Comparison of ENCODE assay signal across 8 cellular contexts in the genomic region with DNA sequence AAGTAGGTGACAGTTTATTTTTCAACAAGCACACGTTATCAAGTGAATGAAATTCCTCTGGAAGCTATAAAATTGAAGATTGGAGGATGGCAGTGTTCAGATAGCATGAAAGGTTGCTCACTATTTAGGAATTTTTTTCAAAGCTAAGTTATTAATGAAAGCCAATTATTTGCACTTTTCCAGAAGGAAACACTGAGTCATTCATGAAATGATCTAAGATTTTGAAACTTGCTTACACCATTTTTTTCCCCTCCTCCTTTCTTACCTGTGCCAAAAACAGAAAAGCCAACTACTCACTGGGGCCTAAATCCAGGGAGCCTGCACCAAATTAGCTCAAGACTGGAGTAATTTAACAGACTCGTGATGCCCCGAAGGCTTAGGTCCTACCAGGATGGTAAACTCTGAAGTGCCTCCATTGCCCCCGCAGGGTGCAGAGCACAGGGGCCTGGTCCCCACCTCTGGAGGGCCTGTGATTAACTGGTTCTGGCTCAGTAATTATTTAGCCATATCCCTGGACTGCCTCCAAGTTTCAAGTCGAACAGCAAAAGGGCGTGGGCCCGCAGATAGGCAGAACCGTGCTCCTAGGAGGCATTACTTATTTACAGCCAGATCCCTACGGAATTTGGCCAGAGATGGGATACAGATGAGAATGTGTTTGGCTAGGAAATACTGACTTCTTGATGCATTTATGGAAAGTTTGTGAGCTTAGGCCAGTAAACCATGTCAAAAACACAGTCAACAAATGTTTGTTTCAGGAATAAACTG. TPM values are rescaled to one million over a fixed set of nuclear protein-coding genes. Genes with fewer than 3 reads are reported as not detected.
DNase-seq lines count a peak whose midpoint lies in the region; ATAC-seq and TF ChIP-seq lines count a peak whose summit lies in the region.

No MANE protein-coding gene starts in this region.

- H3K4me3 ChIP-seq in iPS-20b (ENCODE audit: low read length) (no peak overlapping the region), smooth muscle cell (no peak overlapping the region)

- peak overlapping the region; percentile 34 for H3K4me2 ChIP-seq in smooth muscle cell

- H3K27ac Mint-ChIP-seq in activated CD4-positive, alpha-beta T cell treated with anti-CD3 and anti-CD28 coated beads, Interleukin-2, amount 10 ng/mL, durations not matched to agents 7 days and 5 days, result peak overlapping the region; percentile 98

- H3K27ac ChIP-seq in iPS-20b (ENCODE audit: low read length), result peak overlapping the region; percentile 7
- H3K27ac ChIP-seq in smooth muscle cell (ENCODE audit: low read depth), result peak overlapping the region; percentile 87

- H3K27me3 ChIP-seq in iPS-20b (ENCODE audit: insufficient read depth, low read length) (no peaks in the 10 kb centered on the region), smooth muscle cell (ENCODE audit: low read depth) (no peaks in the 10 kb centered on the region)

- TF ChIP-seq CTCF in smooth muscle cell (IDR thresholded peaks at IDR 0.05; ENCODE audit: borderline replicate concordance, insufficient read depth, poor library complexity, severe bottlenecking), result no peak

- H3K36me3 ChIP-seq in iPS-20b (ENCODE audit: insufficient read depth, low read depth, low read length), result no peaks in the 10 kb centered on the region
- H3K36me3 ChIP-seq in smooth muscle cell (ENCODE audit: low read depth), result no peaks in the 10 kb centered on the region

- H3K9me3 ChIP-seq in iPS-20b (ENCODE audit: insufficient read depth, low read depth, low read length) (no peaks in the 10 kb centered on the region), smooth muscle cell (replicated peaks; ENCODE audit: low read depth) (no peaks in the 10 kb centered on the region)

- ATAC-seq in HG02870 (IDR thresholded peaks at IDR 0.05; ENCODE audit: unreplicated experiment), result no peak

- H3K27me3 Mint-ChIP-seq in activated CD4-positive, alpha-beta T cell treated with anti-CD3 and anti-CD28 coated beads, Interleukin-2, amount 10 ng/mL, durations not matched to agents 7 days and 5 days, result no peaks in the 10 kb centered on the region

- peak overlapping the region; percentile 63 for H2AFZ ChIP-seq in smooth muscle cell (ENCODE audit: low read depth)

- H3K36me3 Mint-ChIP-seq in activated CD4-positive, alpha-beta T cell treated with anti-CD3 and anti-CD28 coated beads, Interleukin-2, amount 10 ng/mL, durations not matched to agents 7 days and 5 days (ENCODE audit: low read depth), result no peaks in the 10 kb centered on the region

- POLR2A ChIA-PET in activated CD4-positive, alpha-beta T cell treated with anti-CD3 and anti-CD28 coated beads, Interleukin-2, amount 10 ng/mL, durations not matched to agents 7 days and 5 days (lab: Charles Lee), result interaction anchor here (0.7 to 1.2 kb wide), 2 partner anchors 240 to 278 kb away, joined by 3 read pairs; no protein-coding TSS in a partner anchor

- no peaks in the 10 kb centered on the region for H3K79me2 ChIP-seq in smooth muscle cell (ENCODE audit: low read depth)

- 23% methylated on average over 9 of the region's 9 CpGs for WGBS in smooth muscle cell (ENCODE audit: low lambda C conversion rate)

- CTCF ChIA-PET in activated CD4-positive, alpha-beta T cell treated with anti-CD3 and anti-CD28 coated beads, Interleukin-2, amount 10 ng/mL, durations not matched to agents 7 days and 5 days (lab: Charles Lee), result interaction anchor here (0.8 to 3.2 kb wide), 7 partner anchors 10 to 244 kb away, joined by 3 to 15 read pairs (median 4); no protein-coding TSS in a partner anchor

- H4K20me1 ChIP-seq in smooth muscle cell (ENCODE audit: low read depth), result no peaks in the 10 kb centered on the region

- no peak for DNase-seq in activated CD4-positive, alpha-beta T cell treated with anti-CD3 and anti-CD28 coated beads, Interleukin-2, amount 10 ng/mL, durations not matched to agents 7 days and 5 days
- DNase-seq in activated CD4-positive, alpha-beta T cell treated with anti-CD3 and anti-CD28 coated beads, Interleukin-2, amount 50 U/mL, for 48 hours, result no peak
- DNase-seq in NCI-H2196 treated with DMSO at 0.1 percent for 48 hours (lab: John Stamatoyannopoulos, UW; ENCODE audit: unreplicated experiment), result peak; percentile 28
- peak; percentile 91 for DNase-seq in amniotic epithelial cell (ENCODE audit: low read depth)
- no peak for DNase-seq in smooth muscle cell (lab: John Stamatoyannopoulos, UW; ENCODE audit: unreplicated experiment)
- DNase-seq in stimulated activated CD4-positive, alpha-beta T cell treated with anti-CD3 and anti-CD28 coated beads, Interleukin-15, amount 100 ng/mL, for 24 hours, result no peak

- peaks cover 27% of the 10 kb centered on the region for H3F3A ChIP-seq in smooth muscle cell (ENCODE audit: low read depth)

- no peaks in the 10 kb centered on the region for H3K9me3 Mint-ChIP-seq in activated CD4-positive, alpha-beta T cell treated with anti-CD3 and anti-CD28 coated beads, Interleukin-2, amount 10 ng/mL, durations not matched to agents 7 days and 5 days

- H3K4me1 Mint-ChIP-seq in activated CD4-positive, alpha-beta T cell treated with anti-CD3 and anti-CD28 coated beads, Interleukin-2, amount 10 ng/mL, durations not matched to agents 7 days and 5 days, result peaks cover 46% of the 10 kb centered on the region

- H3K9ac ChIP-seq in iPS-20b (ENCODE audit: low read depth, low read length) (peak overlapping the region; percentile 84; the same call in 1 of the 2 replicates), smooth muscle cell (ENCODE audit: low read depth) (peak overlapping the region; percentile 43)

- peaks cover 24% of the 10 kb centered on the region; the same call in 1 of the 2 replicates for H3K4me1 ChIP-seq in iPS-20b (ENCODE audit: insufficient read depth, low read length)
- H3K4me1 ChIP-seq in smooth muscle cell (ENCODE audit: low read depth), result peaks cover 18% of the 10 kb centered on the region

- H3K4me3 Mint-ChIP-seq in activated CD4-positive, alpha-beta T cell treated with anti-CD3 and anti-CD28 coated beads, Interleukin-2, amount 10 ng/mL, durations not matched to agents 7 days and 5 days, result peak overlapping the region; percentile 52

RNA-seq across cellular contexts. Expression of gene ZNF217, which starts 28.0 kb away (rescaled TPM):
- 10 to 100 TPM; 97.5 to 99.7 TPM for total RNA-seq in activated CD4-positive, alpha-beta T cell treated with anti-CD3 and anti-CD28 coated beads, Interleukin-2, amount 10 ng/mL, durations not matched to agents 7 days and 5 days
- total RNA-seq in smooth muscle cell, result 42.2 and 42.9 TPM in 2 replicates
- polyA plus RNA-seq in smooth muscle cell, result 3.9 and 8.5 TPM in 2 replicates

Comparison
In these comparisons a context has a peak if more than half of its experiments do, and no peak if none do; other contexts are left out.
1. DNase-seq: peak in NCI-H2196 treated with DMSO at 0.1 percent for 48 hours (single experiment) and amniotic epithelial cell (single experiment); none in activated CD4-positive, alpha-beta T cell treated with anti-CD3 and anti-CD28 coated beads, Interleukin-2, amount 10 ng/mL, durations not matched to agents 7 days and 5 days (single experiment), activated CD4-positive, alpha-beta T cell treated with anti-CD3 and anti-CD28 coated beads, Interleukin-2, amount 50 U/mL, for 48 hours (0 of 2), smooth muscle cell (single experiment) and stimulated activated CD4-positive, alpha-beta T cell treated with anti-CD3 and anti-CD28 coated beads, Interleukin-15, amount 100 ng/mL, for 24 hours (single experiment).